In genomic region chr11:6334806-6335205, GRCh38 we compare ENCODE assay signal across 12 cellular contexts. TPM values are rescaled to one million over a fixed set of nuclear protein-coding genes. Genes with fewer than 3 reads are reported as not detected.
"Had no signal": no experiment of that assay in that cellular context is flagged by ENCODE, and none has a peak within 500 bp of the region (broad histone marks: within the 10 kb centered on the region; RNA-seq: fewer than 3 reads in every experiment).

No MANE protein-coding gene starts in this region.

- H3K9me3 ChIP-seq: HAP-1 had no signal

- H3K4me1 ChIP-seq: HAP-1 had no signal

- H2AFZ ChIP-seq: GM23248 had no signal

- H3K9ac ChIP-seq: GM23248, KMS-11 had no signal

- ATAC-seq: HCT116, HepG2 had no signal

- H3K36me3 ChIP-seq: HAP-1 had no signal

- H3K27ac ChIP-seq: GM23248, HL-60, KMS-11 had no signal

- H3K4me2 ChIP-seq: KMS-11 had no signal

- H3K4me3 ChIP-seq: GM23248, HAP-1 had no signal

- DNase-seq: GM23248, GOT3, H7, HFFc6, Karpas-422, KBM-7 had no signal

RNA-seq across cellular contexts. Expression of gene CAVIN3, which starts 14.5 kb away (rescaled TPM):
- total RNA-seq: HepG2 had no signal
- polyA plus RNA-seq: HepG2, IgD-negative memory B cell had no signal
